Comparison of ENCODE assay signal across 19 cellular contexts in genomic region chr10:71539564-71540118, GRCh38.
"Had no signal": no experiment of that assay in that cellular context is flagged by ENCODE, and none has a peak within 500 bp of the region (broad histone marks: within the 10 kb centered on the region; RNA-seq: fewer than 3 reads in every experiment).

No MANE protein-coding gene starts in this region.

- H3K9me3 ChIP-seq: colonic mucosa, testis, tibial nerve had no signal

- H3K27ac Mint-ChIP-seq: endodermal cell; naive thymus-derived CD4-positive, alpha-beta T cell; nephron progenitor cell; stimulated activated naive B cell treated with anti-CD40 and anti-IgM and Interleukin-4, amounts not matched to agents 10 μg/mL and 1 μg/mL and 100 μg/mL, for 72 hours had no signal

- H3K9me3 Mint-ChIP-seq: endodermal cell; nephron progenitor cell; stimulated activated naive B cell treated with anti-CD40 and anti-IgM and Interleukin-4, amounts not matched to agents 10 μg/mL and 1 μg/mL and 100 μg/mL, for 72 hours; stimulated activated naive CD8-positive, alpha-beta T cell treated with anti-CD3 and anti-CD28 coated beads, Interleukin-15, amount 100 ng/mL, for 72 hours had no signal

- H3K36me3 Mint-ChIP-seq: naive thymus-derived CD4-positive, alpha-beta T cell; stimulated activated naive B cell treated with anti-CD40 and anti-IgM and Interleukin-4, amounts not matched to agents 10 μg/mL and 1 μg/mL and 100 μg/mL, for 72 hours had no signal

- H3K27me3 Mint-ChIP-seq: stimulated activated naive CD8-positive, alpha-beta T cell treated with anti-CD3 and anti-CD28 coated beads, Interleukin-15, amount 100 ng/mL, for 72 hours had no signal

- FAIRE-seq: endothelial cell of umbilical vein, islet of Langerhans had no signal

- H3K27ac ChIP-seq: colonic mucosa, hepatocyte, testis, tibial nerve had no signal

- H3K36me3 ChIP-seq: colonic mucosa, tibial nerve had no signal

- ATAC-seq: naive thymus-derived CD4-positive, alpha-beta T cell; stimulated activated naive B cell treated with anti-CD40 and anti-IgM and Interleukin-4, amounts not matched to agents 10 μg/mL and 1 μg/mL and 100 μg/mL, for 72 hours; stimulated activated naive CD8-positive, alpha-beta T cell treated with anti-CD3 and anti-CD28 coated beads, Interleukin-15, amount 100 ng/mL, for 72 hours had no signal

- H3K4me3 ChIP-seq: colonic mucosa, hepatocyte, testis, tibial nerve had no signal

- H3K4me3 Mint-ChIP-seq: endodermal cell; naive thymus-derived CD4-positive, alpha-beta T cell; nephron progenitor cell; stimulated activated naive B cell treated with anti-CD40 and anti-IgM and Interleukin-4, amounts not matched to agents 10 μg/mL and 1 μg/mL and 100 μg/mL, for 72 hours; stimulated activated naive CD8-positive, alpha-beta T cell treated with anti-CD3 and anti-CD28 coated beads, Interleukin-15, amount 100 ng/mL, for 72 hours had no signal

- DNase-seq: colonic mucosa; dermis blood vessel endothelial cell; endodermal cell; erythroblast; foreskin melanocyte; head of caudate nucleus; kidney glomerular epithelial cell; naive thymus-derived CD4-positive, alpha-beta T cell; nephron progenitor cell; posterior cingulate gyrus; stimulated activated CD4-positive, alpha-beta T cell treated with anti-CD3 and anti-CD28 coated beads, Interleukin-2, amount 100 ng/mL, for 24 hours; stimulated activated CD4-positive, alpha-beta T cell treated with anti-CD3 and anti-CD28 coated beads, Interleukin-4, amount 100 ng/mL, for 4 hours; stimulated activated naive B cell treated with anti-CD40 and anti-IgM and Interleukin-4, amounts not matched to agents 10 μg/mL and 1 μg/mL and 100 μg/mL, for 72 hours; stimulated activated naive CD8-positive, alpha-beta T cell treated with anti-CD3 and anti-CD28 coated beads, Interleukin-15, amount 100 ng/mL, for 72 hours; testis had no signal

- H3K4me1 ChIP-seq: colonic mucosa, testis, tibial nerve had no signal

- H3K27me3 ChIP-seq: colonic mucosa, testis, tibial nerve had no signal
